21 cellular contexts compared by ENCODE assay signal in genomic region chr11:14253878-14254277, GRCh38.
DNase-seq lines count a peak whose midpoint lies in the region; ATAC-seq, FAIRE-seq and TF ChIP-seq lines count a peak whose summit lies in the region.
"Had no signal": no experiment of that assay in that cellular context is flagged by ENCODE, and none has a peak within 500 bp of the region (broad histone marks: within the 10 kb centered on the region; RNA-seq: fewer than 3 reads in every experiment).

No MANE protein-coding gene starts in this region.

- H2AK5ac ChIP-seq in H1 (ENCODE audit: low read depth, low read length), result no peak overlapping the region

- H3K4me2 ChIP-seq in H1 (ENCODE audit: insufficient read depth in 1 of 2, low read depth in 2 of 2, low read length in 2 of 2), result no peak overlapping the region

- TF ChIP-seq EP300 in H1 (IDR thresholded peaks at IDR 0.05; ENCODE audit: borderline replicate concordance in 1 of 2, low read depth in 2 of 2, low read length in 2 of 2) (no peak), upper lobe of left lung (IDR thresholded peaks at IDR 0.05) (peak in 3 of 4 donors; percentile 44 to 83 (median 48))

- no peak overlapping the region for H3K9ac ChIP-seq in H1 (replicated peaks in 1 of 4; ENCODE audit: extremely low read depth in 1 of 4, low read depth in 3 of 4, low read length in 3 of 4)

- TF ChIP-seq RAD21 in H1 (IDR thresholded peaks at IDR 0.05 in 1 of 2, conservative IDR thresholded peaks at IDR 0.05 in 1 of 2; ENCODE audit: low read depth in 2 of 2, low read length in 2 of 2), result no peak

- no peak overlapping the region for H2BK5ac ChIP-seq in H1 (ENCODE audit: low read depth, low read length)

- H3K4me3 ChIP-seq in H1 (ENCODE audit: extremely low read depth in 1 of 4, insufficient read depth in 2 of 4, low read depth in 3 of 4, low read length in 4 of 4) (no peak overlapping the region), fibroblast of villous mesenchyme (ENCODE audit: low read depth, low read length) (no peak overlapping the region), lower lobe of right lung (no peak overlapping the region), upper lobe of left lung (no peak overlapping the region)
- H3K4me3 ChIP-seq: GM12878, SJSA1 had no signal

- no peak overlapping the region for H4K5ac ChIP-seq in H1 (ENCODE audit: insufficient read length, low read depth, low read length)

- FAIRE-seq in H1 (lab: Jason Lieb, UNC), result no peak
- FAIRE-seq: GM12878, HepG2 had no signal

- H2BK15ac ChIP-seq in H1 (ENCODE audit: low read length), result no peak overlapping the region

- H3K36me3 ChIP-seq in H1 (ENCODE audit: control insufficient read depth in 2 of 4, insufficient read depth in 4 of 4, low read length in 3 of 4), result no peaks in the 10 kb centered on the region
- H3K36me3 ChIP-seq in lower lobe of right lung, result no peaks in the 10 kb centered on the region
- H3K36me3 ChIP-seq in upper lobe of left lung, result no peaks in the 10 kb centered on the region
- H3K36me3 ChIP-seq: SJSA1 had no signal

- H4K91ac ChIP-seq in H1 (replicated peaks; ENCODE audit: insufficient read length, low read length), result no peak overlapping the region

- H3K14ac ChIP-seq in H1 (ENCODE audit: insufficient read length), result no peak overlapping the region

- no peak for DNase-seq in H1 (ENCODE audit: low read depth in 1 of 2, low spot score in 2 of 2)
- DNase-seq in fibroblast of villous mesenchyme (ENCODE audit: low read depth), result peak; percentile 13
- peak; percentile 49 for DNase-seq in lower lobe of right lung
- DNase-seq in upper lobe of left lung, result no peak
- DNase-seq in DMS153 (lab: John Stamatoyannopoulos, UW), result no peak
- no peak for DNase-seq in GM13977 (ENCODE audit: low spot score)
- DNase-seq: CD4-positive, CD25-positive, alpha-beta regulatory T cell; DMS79 treated with DMSO at 0.1 percent for 48 hours; GOT3; KG1; NCI-H1436; NCI-H187 treated with DMSO at 0.1 percent for 48 hours; NCI-H510A; NCI-H748 treated with DMSO at 0.1 percent for 48 hours had no signal

- H3K79me2 ChIP-seq in H1 (ENCODE audit: control insufficient read depth in 1 of 2, insufficient read depth in 2 of 2, low read length in 2 of 2), result no peaks in the 10 kb centered on the region

- H3K27me3 ChIP-seq in H1 (replicated peaks in 1 of 4; ENCODE audit: control insufficient read depth in 3 of 4, extremely low read depth in 1 of 4, insufficient read depth in 3 of 4, low read length in 3 of 4) (no peaks in the 10 kb centered on the region), lower lobe of right lung (ENCODE audit: low read depth) (peaks cover under 1% of the 10 kb centered on the region), upper lobe of left lung (no peaks in the 10 kb centered on the region)

- no peak overlapping the region for H3K56ac ChIP-seq in H1 (replicated peaks; ENCODE audit: insufficient read length, low read depth, low read length)

- H2BK120ac ChIP-seq in H1 (replicated peaks; ENCODE audit: low read depth, low read length), result no peak overlapping the region

- no peaks in the 10 kb centered on the region for H3K9me3 ChIP-seq in H1 (ENCODE audit: insufficient read depth in 2 of 2, low read depth in 1 of 2, low read length in 1 of 2)
- H3K9me3 ChIP-seq in lower lobe of right lung, result no peaks in the 10 kb centered on the region
- H3K9me3 ChIP-seq in upper lobe of left lung, result no peaks in the 10 kb centered on the region
- H3K9me3 ChIP-seq: SJSA1 had no signal

- intact Hi-C loops in lower lobe of right lung (cut with DNase I), result loop anchor here (10.0 kb wide), 1 partner anchor 299 kb away; no protein-coding TSS in a partner anchor

- no peak overlapping the region for H2AFZ ChIP-seq in H1 (ENCODE audit: low read length)

- CTCF ChIA-PET in H1 (lab: Charles Lee; ENCODE audit: partially characterized antibody), result interaction anchor here (0.6 to 5.7 kb wide), 17 partner anchors 11 to 1609 kb away, joined by 3 to 66 read pairs (median 4); no protein-coding TSS in a partner anchor

- H3K27ac ChIP-seq in H1 (ENCODE audit: low read depth, low read length) (no peak overlapping the region), lower lobe of right lung (peak overlapping the region; percentile 31), upper lobe of left lung (peak overlapping the region in 3 of 4 donors; percentile 26 to 69 (median 39))
- H3K27ac ChIP-seq: HL-60, SJSA1 had no signal

- H2BK20ac ChIP-seq in H1 (ENCODE audit: low read length), result no peak overlapping the region

- no peaks in the 10 kb centered on the region for H3K79me1 ChIP-seq in H1 (ENCODE audit: low read depth, low read length)

- H3K23me2 ChIP-seq in H1 (ENCODE audit: low read depth, low read length), result no peaks in the 10 kb centered on the region

- H3K4ac ChIP-seq in H1 (replicated peaks; ENCODE audit: insufficient read length, low read depth, low read length), result no peak overlapping the region

- ATAC-seq in lower lobe of right lung, result peak; percentile 48 to 57
- ATAC-seq in upper lobe of left lung (ENCODE audit: low FRiP score in 2 of 2), result peak; percentile 26 to 45
- no peak for ATAC-seq in GM21737 (IDR thresholded peaks at IDR 0.05; ENCODE audit: unreplicated experiment)
- ATAC-seq: HCT116, HepG2, Panc1 had no signal

- WGBS in H1 (ENCODE audit: extremely low coverage in 1 of 2, insufficient coverage in 1 of 2, insufficient read length in 1 of 2, insufficient replicate concordance in 2 of 2, low coverage in 1 of 2, low lambda C conversion rate in 2 of 2, missing lambda C conversion rate in 1 of 2), 2 experiments, result 92% methylated on average over 3 of the region's 3 CpGs; no CpG with 5 or more reads in 1 of the 2 experiments
- 42 to 57% methylated on average over 3 of the region's 3 CpGs for WGBS in upper lobe of left lung, 2 donors

- H2BK12ac ChIP-seq in H1 (ENCODE audit: low read depth, low read length), result no peak overlapping the region

- no peak overlapping the region for H3K18ac ChIP-seq in H1 (ENCODE audit: extremely low read depth, low read length)

- no peak overlapping the region for H3K23ac ChIP-seq in H1 (ENCODE audit: insufficient read length)

- H4K20me1 ChIP-seq in H1 (replicated peaks in 1 of 2; ENCODE audit: control insufficient read depth in 1 of 2, insufficient read depth in 2 of 2, low read length in 2 of 2), result no peaks in the 10 kb centered on the region

- peak overlapping the region; percentile 6; the same call in 1 of the 2 replicates for H4K8ac ChIP-seq in H1 (ENCODE audit: extremely low read depth, insufficient read depth, low read length)

- POLR2A ChIA-PET in H1 (lab: Charles Lee; ENCODE audit: partially characterized antibody), result interaction anchor here (0.7 to 1.4 kb wide), 4 partner anchors 8 to 203 kb away, joined by 3 to 7 read pairs (median 4); no protein-coding TSS in a partner anchor

- TF ChIP-seq CTCF in H1 (IDR thresholded peaks at IDR 0.05; ENCODE audit: control extremely low read depth in 1 of 3, insufficient read depth in 1 of 3, low read depth in 1 of 3, low read length in 3 of 3), result no peak
- no peak for TF ChIP-seq CTCF in fibroblast of villous mesenchyme (IDR thresholded peaks at IDR 0.05; ENCODE audit: insufficient read depth, low read depth, low read length)
- no peak for TF ChIP-seq CTCF in lower lobe of right lung (IDR thresholded peaks at IDR 0.05)
- TF ChIP-seq CTCF in upper lobe of left lung (IDR thresholded peaks at IDR 0.05), result no peak
- no peak for TF ChIP-seq CTCF in GM13977 (IDR thresholded peaks at IDR 0.05; ENCODE audit: extremely low read depth, insufficient read depth, missing control alignments)

- H3K4me1 ChIP-seq in H1 (replicated peaks in 1 of 4; ENCODE audit: control insufficient read depth in 3 of 4, insufficient read depth in 4 of 4, low read length in 3 of 4) (peaks cover 0 to 3% (median under 1%) of the 10 kb centered on the region in 4 experiments; a peak in 3 of 7 replicates), lower lobe of right lung (peaks cover 24% of the 10 kb centered on the region), upper lobe of left lung (peaks cover 7 to 21% (median 12%) of the 10 kb centered on the region in 4 donors)
- H3K4me1 ChIP-seq: SJSA1 had no signal

- TF ChIP-seq POLR2A in H1 (IDR thresholded peaks at IDR 0.05; ENCODE audit: control extremely low read depth in 1 of 2, low read depth in 2 of 2, low read length in 2 of 2) (no peak), upper lobe of left lung (IDR thresholded peaks at IDR 0.05) (no peak)

- in situ Hi-C loops in GM13977 (cut with MboI; ENCODE audit: low pct_unique_long_range_greater_than_20kb, low sequenced_read_pairs, unreplicated experiment), result loop anchor here (25.0 kb wide), 1 partner anchor 492 kb away; no protein-coding TSS in a partner anchor

TF ChIP-seq in H1, 55 proteins besides CTCF, POLR2A, EP300 and RAD21:
- TF ChIP-seq FOSL1 (IDR thresholded peaks at IDR 0.05; ENCODE audit: insufficient read depth, low read depth, low read length), result no peak
- no peak for TF ChIP-seq MAFK (IDR thresholded peaks at IDR 0.05; ENCODE audit: low read depth, low read length)
- TF ChIP-seq POLR2AphosphoS5 (IDR thresholded peaks at IDR 0.05; ENCODE audit: low read depth, low read length), result no peak
- no peak for TF ChIP-seq HDAC2 (IDR thresholded peaks at IDR 0.05; ENCODE audit: borderline replicate concordance in 1 of 2, low read depth in 2 of 2, low read length in 2 of 2)
- no peak for TF ChIP-seq GABPA (IDR thresholded peaks at IDR 0.05; ENCODE audit: borderline replicate concordance, insufficient read depth, low read length)
- TF ChIP-seq CEBPB (IDR thresholded peaks at IDR 0.05; ENCODE audit: low read depth, low read length), result no peak
- TF ChIP-seq RNF2 (IDR thresholded peaks at IDR 0.05; ENCODE audit: borderline replicate concordance, low read depth, low read length, missing control alignments, poor library complexity, severe bottlenecking), result no peak
- no peak for TF ChIP-seq CHD1 (IDR thresholded peaks at IDR 0.05; ENCODE audit: low read depth, low read length)
- no peak for TF ChIP-seq RBBP5 (IDR thresholded peaks at IDR 0.05; ENCODE audit: borderline replicate concordance, low read depth, low read length)
- TF ChIP-seq YY1 (IDR thresholded peaks at IDR 0.05; ENCODE audit: low read depth, low read length), result no peak
- TF ChIP-seq SIN3A (conservative IDR thresholded peaks at IDR 0.05 in 1 of 2, IDR thresholded peaks at IDR 0.05 in 1 of 2; ENCODE audit: low read depth in 1 of 2, low read length in 2 of 2), result no peak
- no peak for TF ChIP-seq CTBP2 (IDR thresholded peaks at IDR 0.05; ENCODE audit: borderline replicate concordance, insufficient read depth, insufficient read length, low read length)
- no peak for TF ChIP-seq KDM4A (IDR thresholded peaks at IDR 0.05; ENCODE audit: low read depth, low read length, severe bottlenecking)
- TF ChIP-seq HDAC6 (IDR thresholded peaks at IDR 0.05; ENCODE audit: low read depth, low read length), result no peak
- no peak for TF ChIP-seq CBX5 (IDR thresholded peaks at IDR 0.05; ENCODE audit: low read depth, low read length)

Comparison
In these comparisons a context has a peak if more than half of its experiments do, and no peak if none do; other contexts are left out.
1. DNase-seq: peak in fibroblast of villous mesenchyme (single experiment) and lower lobe of right lung (single experiment); none in H1 (0 of 2), upper lobe of left lung (0 of 2), DMS153 (single experiment) and GM13977 (single experiment).